In genomic region chr12:104138747-104139186, GRCh38 we compare ENCODE assay signal across 8 cellular contexts.
DNase-seq lines count a peak whose midpoint lies in the region; ATAC-seq and TF ChIP-seq lines count a peak whose summit lies in the region.

No MANE protein-coding gene starts in this region.

- peak overlapping the region; percentile 55 for H3K4me3 Mint-ChIP-seq in dendritic cell treated with granulocyte-macrophage colony-stimulating factor and Interleukin-4, amounts not matched to agents 40 ng/mL and 50 ng/mL, for 4 days

- TF ChIP-seq CTCF in AG09309 (IDR thresholded peaks at IDR 0.05; ENCODE audit: control insufficient read depth, insufficient read depth, low read depth, low read length, missing control alignments), result no peak

- H3K9ac ChIP-seq in mucosa of stomach (ENCODE audit: low read length), result peak overlapping the region; percentile 59

- DNase-seq in AG09309 (ENCODE audit: low read depth) (no peak), dedifferentiated amniotic fluid mesenchymal stem cell (ENCODE audit: extremely low spot score) (no peak)
- no peak for DNase-seq in activated naive CD4-positive, alpha-beta T cell treated with anti-CD3 and anti-CD28 coated beads, Interleukin-2, amount 50 U/mL, for 16 hours

- peak overlapping the region; percentile 40; the same call in 1 of the 2 replicates for H3K4me3 ChIP-seq in AG09309 (ENCODE audit: control insufficient read depth, low read depth, low read length)
- H3K4me3 ChIP-seq in mucosa of stomach (ENCODE audit: low read length), result no peak overlapping the region

- peaks cover 9% of the 10 kb centered on the region for H3K4me1 Mint-ChIP-seq in dendritic cell treated with granulocyte-macrophage colony-stimulating factor and Interleukin-4, amounts not matched to agents 40 ng/mL and 50 ng/mL, for 4 days (ENCODE audit: low read depth)

- no peaks in the 10 kb centered on the region for H3K36me3 Mint-ChIP-seq in dendritic cell treated with granulocyte-macrophage colony-stimulating factor and Interleukin-4, amounts not matched to agents 40 ng/mL and 50 ng/mL, for 4 days (ENCODE audit: low read depth)

- no peaks in the 10 kb centered on the region for H3K9me3 Mint-ChIP-seq in dendritic cell treated with granulocyte-macrophage colony-stimulating factor and Interleukin-4, amounts not matched to agents 40 ng/mL and 50 ng/mL, for 4 days

- H3K9me3 ChIP-seq in KOPT-K1 (ENCODE audit: insufficient read depth, low read length, poor library complexity, severe bottlenecking) (peaks cover under 1% of the 10 kb centered on the region), mucosa of stomach (ENCODE audit: control insufficient read depth, low read length) (no peaks in the 10 kb centered on the region)

- H3K27me3 ChIP-seq in mucosa of stomach (ENCODE audit: control insufficient read depth, insufficient read depth, low read length), result no peaks in the 10 kb centered on the region

- peaks cover 9% of the 10 kb centered on the region for H3K27me3 Mint-ChIP-seq in dendritic cell treated with granulocyte-macrophage colony-stimulating factor and Interleukin-4, amounts not matched to agents 40 ng/mL and 50 ng/mL, for 4 days

- H3K27ac Mint-ChIP-seq in dendritic cell treated with granulocyte-macrophage colony-stimulating factor and Interleukin-4, amounts not matched to agents 40 ng/mL and 50 ng/mL, for 4 days, result peak overlapping the region; percentile 63

- H3K4me1 ChIP-seq in mucosa of stomach (ENCODE audit: control insufficient read depth, insufficient read depth, low read length), result no peaks in the 10 kb centered on the region

- intact Hi-C loops in dendritic cell treated with granulocyte-macrophage colony-stimulating factor and Interleukin-4, amounts not matched to agents 40 ng/mL and 50 ng/mL, for 4 days (cut with micrococcal nuclease), result loop anchor here (5.0 kb wide), 1 partner anchor 969 kb away; the partner anchor contains the start of gene WASHC4

- ATAC-seq in GM21447 (IDR thresholded peaks at IDR 0.05; ENCODE audit: unreplicated experiment) (no peak), HG02870 (IDR thresholded peaks at IDR 0.05; ENCODE audit: unreplicated experiment) (no peak)

- H3K36me3 ChIP-seq in KOPT-K1 (ENCODE audit: insufficient read depth, low read length) (peaks cover 16% of the 10 kb centered on the region), mucosa of stomach (ENCODE audit: control insufficient read depth, insufficient read depth, low read length) (no peaks in the 10 kb centered on the region)

- peak overlapping the region; percentile 72 for H3K27ac ChIP-seq in KOPT-K1 (ENCODE audit: low read depth, low read length, poor library complexity, severe bottlenecking)
